21 cellular contexts compared by ENCODE assay signal in genomic region chr10:129523723-129524316, GRCh38.
"Had no signal": no experiment of that assay in that cellular context is flagged by ENCODE, and none has a peak within 500 bp of the region (broad histone marks: within the 10 kb centered on the region; RNA-seq: fewer than 3 reads in every experiment).

No MANE protein-coding gene starts in this region.

- ATAC-seq: esophagus mucosa; gastrocnemius medialis; natural killer cell treated with Interleukin-12 subunit alpha and Interleukin-12 subunit beta and Interleukin-15 and Interleukin-18, amount 100 ng/mL, for 72 hours; pancreas; stimulated activated memory B cell treated with anti-CD40 and anti-IgM and Interleukin-4, amounts not matched to agents 10 μg/mL and 1 μg/mL and 100 μg/mL, for 72 hours; stimulated activated naive CD8-positive, alpha-beta T cell treated with anti-CD3 and anti-CD28 coated beads, Interleukin-15, Interleukin-2, amounts not matched to agents 100 U/mL and 50 U/mL, for 24 hours; upper lobe of right lung had no signal

- H3K36me3 ChIP-seq: colonic mucosa, gastrocnemius medialis, pancreas, sigmoid colon, transverse colon, upper lobe of right lung, vagina had no signal

- H3K9me3 ChIP-seq: colonic mucosa, gastrocnemius medialis, pancreas, sigmoid colon, transverse colon, upper lobe of right lung, vagina had no signal

- H3K27ac ChIP-seq: colonic mucosa, epithelial cell of prostate, gastrocnemius medialis, pancreas, transverse colon, upper lobe of right lung, vagina had no signal

- H3K4me1 Mint-ChIP-seq: neural crest cell had no signal

- H3K27me3 ChIP-seq: colonic mucosa, gastrocnemius medialis, pancreas, sigmoid colon, transverse colon, upper lobe of right lung, vagina had no signal

- H3K27me3 Mint-ChIP-seq: dendritic cell treated with granulocyte-macrophage colony-stimulating factor and Interleukin-4, amounts not matched to agents 40 ng/mL and 50 ng/mL, for 4 days; memory B cell; natural killer cell treated with Interleukin-12 subunit alpha and Interleukin-12 subunit beta and Interleukin-15 and Interleukin-18, amount 100 ng/mL, for 72 hours; stimulated activated memory B cell treated with anti-CD40 and anti-IgM and Interleukin-4, amounts not matched to agents 10 μg/mL and 1 μg/mL and 100 μg/mL, for 72 hours had no signal

- H3K4me3 ChIP-seq: colonic mucosa, gastrocnemius medialis, lung, pancreas, sigmoid colon, transverse colon, upper lobe of right lung, vagina had no signal

- DNase-seq: colonic mucosa; effector CD8-positive, alpha-beta T cell; endodermal cell; foreskin fibroblast; gastrocnemius medialis; sigmoid colon; stimulated activated CD4-positive, alpha-beta T cell treated with anti-CD3 and anti-CD28 coated beads, Interleukin-2, amount 100 ng/mL, for 24 hours; stimulated activated CD4-positive, alpha-beta T cell treated with anti-CD3 and anti-CD28 coated beads, Interleukin-4, amount 100 ng/mL, for 4 hours; stimulated activated naive CD8-positive, alpha-beta T cell treated with anti-CD3 and anti-CD28 coated beads, Interleukin-15, Interleukin-2, amounts not matched to agents 100 U/mL and 50 U/mL, for 24 hours; transverse colon; upper lobe of right lung had no signal

- H3K9me3 Mint-ChIP-seq: dendritic cell treated with granulocyte-macrophage colony-stimulating factor and Interleukin-4, amounts not matched to agents 40 ng/mL and 50 ng/mL, for 4 days; natural killer cell treated with Interleukin-12 subunit alpha and Interleukin-12 subunit beta and Interleukin-15 and Interleukin-18, amount 100 ng/mL, for 72 hours; neural crest cell had no signal

- H3K4me3 Mint-ChIP-seq: dendritic cell treated with granulocyte-macrophage colony-stimulating factor and Interleukin-4, amounts not matched to agents 40 ng/mL and 50 ng/mL, for 4 days; endodermal cell; memory B cell; natural killer cell treated with Interleukin-12 subunit alpha and Interleukin-12 subunit beta and Interleukin-15 and Interleukin-18, amount 100 ng/mL, for 72 hours; neural crest cell; stimulated activated memory B cell treated with anti-CD40 and anti-IgM and Interleukin-4, amounts not matched to agents 10 μg/mL and 1 μg/mL and 100 μg/mL, for 72 hours had no signal

- H3K4me1 ChIP-seq: colonic mucosa, pancreas, upper lobe of right lung had no signal

- H3K27ac Mint-ChIP-seq: dendritic cell treated with granulocyte-macrophage colony-stimulating factor and Interleukin-4, amounts not matched to agents 40 ng/mL and 50 ng/mL, for 4 days; endodermal cell; memory B cell; natural killer cell treated with Interleukin-12 subunit alpha and Interleukin-12 subunit beta and Interleukin-15 and Interleukin-18, amount 100 ng/mL, for 72 hours; stimulated activated memory B cell treated with anti-CD40 and anti-IgM and Interleukin-4, amounts not matched to agents 10 μg/mL and 1 μg/mL and 100 μg/mL, for 72 hours had no signal

- H3K36me3 Mint-ChIP-seq: natural killer cell treated with Interleukin-12 subunit alpha and Interleukin-12 subunit beta and Interleukin-15 and Interleukin-18, amount 100 ng/mL, for 72 hours had no signal
